ENCODE assay signal across 1 cellular context in genomic region chr22:38317995-38318715, GRCh38.
TF ChIP-seq lines count a peak whose summit lies in the region.

No MANE protein-coding gene starts in this region.

TF ChIP-seq in K562, 482 proteins besides CTCF, POLR2A, EP300 and RAD21 (continued from another document and continues in another):
- TF ChIP-seq ID3 (CRISPR knock-in tag; IDR thresholded peaks at IDR 0.05) (no peak), ID3 (tag; IDR thresholded peaks at IDR 0.05) (no peak), CBFB (CRISPR knock-in tag; IDR thresholded peaks at IDR 0.05) (no peak), CHD4 (IDR thresholded peaks at IDR 0.05; ENCODE audit: insufficient read depth, insufficient replicate concordance, low read depth, low read length, poor library complexity, severe bottlenecking) (no peak), ZNF780A (CRISPR knock-in tag; IDR thresholded peaks at IDR 0.05) (no peak), ZC3H11A (IDR thresholded peaks at IDR 0.05; ENCODE audit: low read depth, low read length) (no peak), DDX20 (tag; IDR thresholded peaks at IDR 0.05; ENCODE audit: low read depth) (no peak), POLR3G (IDR thresholded peaks at IDR 0.05; ENCODE audit: extremely low read depth, insufficient read length, insufficient replicate concordance) (no peak), ZNF639 (CRISPR knock-in tag; conservative IDR thresholded peaks at IDR 0.05 in 1 of 2, IDR thresholded peaks at IDR 0.05 in 1 of 2) (peak in 1 of 2 experiments; percentile 36; a peak in 1 of 4 replicates), NRF1 (conservative IDR thresholded peaks at IDR 0.05 in 1 of 2, IDR thresholded peaks at IDR 0.05 in 1 of 2) (peak; percentile 26 to 40; a peak in 2 of 4 replicates), ZBTB7A (IDR thresholded peaks at IDR 0.05; ENCODE audit: borderline replicate concordance, control insufficient read depth, low read depth, low read length) (no peak), SIN3A (IDR thresholded peaks at IDR 0.05; ENCODE audit: borderline replicate concordance in 2 of 2, control insufficient read depth in 1 of 2, low read depth in 2 of 2, low read length in 2 of 2) (peak; percentile 50 to 69; a peak in 1 of 4 replicates), CREM (IDR thresholded peaks at IDR 0.05; ENCODE audit: low read depth) (peak; percentile 42; the same call in 1 of the 2 replicates), ELK3 (CRISPR knock-in tag; IDR thresholded peaks at IDR 0.05) (no peak), KLF13 (tag; IDR thresholded peaks at IDR 0.05; ENCODE audit: borderline replicate concordance, low read depth) (no peak), ZNF431 (CRISPR knock-in tag; IDR thresholded peaks at IDR 0.05) (no peak), RFX5 (IDR thresholded peaks at IDR 0.05; ENCODE audit: low read depth, low read length) (no peak), ZNF274 (IDR thresholded peaks at IDR 0.05; ENCODE audit: borderline replicate concordance, low read depth, low read length) (no peak), CHD7 (IDR thresholded peaks at IDR 0.05; ENCODE audit: low read depth, low read length) (no peak), ZNF165 (CRISPR knock-in tag; IDR thresholded peaks at IDR 0.05; ENCODE audit: borderline replicate concordance) (no peak), ETV5 (CRISPR knock-in tag; IDR thresholded peaks at IDR 0.05; ENCODE audit: low read depth) (peak; percentile 37; the same call in 1 of the 2 replicates), HCFC1 (IDR thresholded peaks at IDR 0.05; ENCODE audit: low read depth, low read length) (no peak), MTF1 (CRISPR knock-in tag; IDR thresholded peaks at IDR 0.05; ENCODE audit: borderline replicate concordance) (0 out of 2 replicates have a peak, but pooled peaks have one; percentile 13), CEBPZ (IDR thresholded peaks at IDR 0.05; ENCODE audit: borderline replicate concordance, low read depth, low read length) (no peak), ZSCAN29 (IDR thresholded peaks at IDR 0.05) (no peak), C11orf30 (IDR thresholded peaks at IDR 0.05; ENCODE audit: low read depth) (no peak), BRF2 (IDR thresholded peaks at IDR 0.05; ENCODE audit: borderline replicate concordance, insufficient read depth, insufficient read length) (no peak), ZNF609 (CRISPR knock-in tag; IDR thresholded peaks at IDR 0.05; ENCODE audit: borderline replicate concordance) (no peak), RBM39 (optimal IDR thresholded peaks at IDR 0.05; ENCODE audit: low read depth, low read length) (no peak), KLF6 (CRISPR knock-in tag; IDR thresholded peaks at IDR 0.05; ENCODE audit: borderline replicate concordance) (no peak; the same call in 1 of the 2 replicates), ZNF124 (CRISPR knock-in tag; IDR thresholded peaks at IDR 0.05) (no peak), MAFG (tag; conservative IDR thresholded peaks at IDR 0.05) (no peak)
